In the genomic region with DNA sequence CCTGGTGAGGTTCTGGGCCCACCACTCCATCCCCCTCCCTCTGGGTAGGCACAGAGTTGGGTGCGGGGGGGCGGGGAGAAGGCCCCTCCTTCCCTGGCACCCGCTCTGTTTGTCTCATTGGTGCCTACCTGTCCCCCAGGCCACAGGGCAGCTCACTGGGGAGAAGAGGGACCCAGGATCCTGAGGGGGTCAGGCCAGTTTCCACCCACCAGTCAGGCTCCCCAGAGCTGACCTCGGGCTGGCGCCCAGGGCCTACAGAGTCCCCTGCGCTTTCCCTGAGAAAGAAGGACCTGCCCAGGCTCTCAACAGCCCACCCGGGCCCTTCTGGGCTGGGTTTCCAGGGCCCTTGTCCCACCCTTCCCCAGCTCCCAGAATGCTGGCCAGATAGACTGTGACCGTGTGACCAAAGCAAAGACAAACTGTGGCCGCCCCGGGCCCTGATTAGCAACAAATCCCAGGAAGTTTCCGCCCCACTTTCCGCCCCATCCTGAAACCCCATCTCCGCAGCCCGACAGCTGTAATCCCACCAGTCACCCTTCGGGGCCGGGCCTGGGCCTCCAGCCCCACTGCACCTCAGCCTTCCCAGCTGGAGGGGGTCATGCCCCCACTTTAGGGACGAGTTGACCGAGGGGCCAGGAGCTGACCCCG, we compare ENCODE assay signal across 18 cellular contexts. TPM values are rescaled to one million over a fixed set of nuclear protein-coding genes. Genes with fewer than 3 reads are reported as not detected.
DNase-seq lines count a peak whose midpoint lies in the region; ATAC-seq, FAIRE-seq and TF ChIP-seq lines count a peak whose summit lies in the region.
"Had no signal": no experiment of that assay in that cellular context is flagged by ENCODE, and none has a peak within 500 bp of the region (broad histone marks: within the 10 kb centered on the region; RNA-seq: fewer than 3 reads in every experiment).

No MANE protein-coding gene starts in this region.

- H3K14ac ChIP-seq in H9 (ENCODE audit: insufficient read depth, low read length): no peak overlapping the region; the same call in 1 of the 2 replicates

- no peak for FAIRE-seq in K562 (lab: Jason Lieb, UNC)

- no peak for TF ChIP-seq EP300 in K562 (IDR thresholded peaks at IDR 0.05; ENCODE audit: low read length)
- TF ChIP-seq EP300 in upper lobe of left lung (IDR thresholded peaks at IDR 0.05): no peak

- no peak overlapping the region for H3K4me3 Mint-ChIP-seq in H9

- no peaks in the 10 kb centered on the region for H3K79me1 ChIP-seq in H9 (ENCODE audit: insufficient read depth, low read depth, low read length, poor library complexity, severe bottlenecking)

- H2BK12ac ChIP-seq in H9 (ENCODE audit: insufficient read length, low read depth, low read length): no peak overlapping the region

- H3K4ac ChIP-seq in H9 (ENCODE audit: low read depth, low read length): no peak overlapping the region

- CTCF ChIA-PET in K562 (lab: Yijun Ruan, JAX; ENCODE audit: low intra/inter-chr PET ratio): no interaction called here

- BruUV-seq in K562 (replicated peaks; lab: Mats Ljungman, UMichigan): no TSS peak

- WGBS in H9 (ENCODE audit: extremely low coverage, insufficient read length, low lambda C conversion rate): no CpG with 5 or more reads among the region's 19 CpGs
- 41% methylated on average over 14 of the region's 19 CpGs for WGBS in K562 (ENCODE audit: insufficient coverage, low coverage, missing lambda C conversion rate)
- WGBS in upper lobe of left lung, 2 donors: 81 to 86% methylated on average over 1 to 15 of the region's 19 CpGs

- no peaks in the 10 kb centered on the region for H3K9me3 ChIP-seq in H9 (ENCODE audit: control insufficient read depth, low read depth, low read length)
- H3K9me3 ChIP-seq in K562 (replicated peaks; ENCODE audit: control insufficient read depth, insufficient read depth, low read depth, low read length): no peaks in the 10 kb centered on the region
- no peaks in the 10 kb centered on the region for H3K9me3 ChIP-seq in upper lobe of left lung
- H3K9me3 ChIP-seq: BLaER1 treated with 17β-estradiol and CSF1 and Interleukin-3, amounts not matched to agents 10 nM and 100 nM had no signal

- ATAC-seq in K562 (no peak), upper lobe of left lung (ENCODE audit: low FRiP score in 2 of 2) (no peak), GM21529 (IDR thresholded peaks at IDR 0.05; ENCODE audit: unreplicated experiment) (no peak)

- no peak overlapping the region for H4K5ac ChIP-seq in H9 (ENCODE audit: insufficient read length, low read depth, low read length)

- H4K8ac ChIP-seq in H9 (replicated peaks; ENCODE audit: insufficient read length, low read depth, low read length): no peak overlapping the region

- no peak for TF ChIP-seq CTCF in H9 (conservative IDR thresholded peaks at IDR 0.05)
- no peak for TF ChIP-seq CTCF in K562 (IDR thresholded peaks at IDR 0.05 in 2 of 3, conservative IDR thresholded peaks at IDR 0.05 in 1 of 3; ENCODE audit: insufficient read depth in 2 of 3, low read depth in 1 of 3, low read length in 3 of 3)
- no peak for TF ChIP-seq CTCF in upper lobe of left lung (IDR thresholded peaks at IDR 0.05)

- H4K91ac ChIP-seq in H9 (ENCODE audit: insufficient read length, low read depth, low read length): no peak overlapping the region

- no peak overlapping the region for H3K27ac ChIP-seq in H9 (ENCODE audit: insufficient read length, low read depth, low read length)
- H3K27ac ChIP-seq in K562 (ENCODE audit: extremely low read depth, low read depth, low read length): no peak overlapping the region
- H3K27ac ChIP-seq in upper lobe of left lung: peak overlapping the region; percentile 12 to 79 (median 62)
- H3K27ac ChIP-seq: BLaER1 treated with 17β-estradiol and CSF1 and Interleukin-3, amounts not matched to agents 10 nM and 100 nM; KMS-11; SK-N-MC had no signal

- H3K9ac ChIP-seq in H9 (ENCODE audit: extremely low read depth, insufficient read length, low read length) (no peak overlapping the region), K562 (ENCODE audit: insufficient read depth in 1 of 2, low read depth in 2 of 2, low read length in 2 of 2) (peak overlapping the region in 1 of 2 experiments; percentile 52; a peak in 1 of 4 replicates)
- H3K9ac ChIP-seq: KMS-11 had no signal

- H2AK5ac ChIP-seq in H9 (ENCODE audit: insufficient read length, low read length): no peak overlapping the region

- intact Hi-C loops in K562 (cut with micrococcal nuclease): no loop called here

- no peak overlapping the region for H3K56ac ChIP-seq in H9 (ENCODE audit: insufficient read length, low read depth, low read length)

- no peak for TF ChIP-seq POLR2A in K562 (conservative IDR thresholded peaks at IDR 0.05)
- TF ChIP-seq POLR2A in upper lobe of left lung (IDR thresholded peaks at IDR 0.05): no peak

- H2BK15ac ChIP-seq in H9 (ENCODE audit: low read depth, low read length): 0 out of 2 replicates have a peak overlapping the region, but pooled peaks have one; percentile 76

- no peak overlapping the region for H3T11ph ChIP-seq in H9 (ENCODE audit: low read length)

- no peaks in the 10 kb centered on the region for H3K23me2 ChIP-seq in H9 (ENCODE audit: insufficient read length, low read depth, low read length, poor library complexity, severe bottlenecking)

- peaks cover 8 to 24% of the 10 kb centered on the region in 2 experiments for H3K4me1 Mint-ChIP-seq in H9

- H4K20me1 ChIP-seq in H9 (ENCODE audit: control insufficient read depth, insufficient read depth, insufficient read length): no peaks in the 10 kb centered on the region
- no peaks in the 10 kb centered on the region for H4K20me1 ChIP-seq in K562 (replicated peaks; ENCODE audit: control insufficient read depth, insufficient read depth, low read length)

- H3K4me2 ChIP-seq in H9 (ENCODE audit: insufficient read depth, insufficient read length, low read length): no peak overlapping the region
- no peak overlapping the region for H3K4me2 ChIP-seq in K562 (ENCODE audit: insufficient read depth, low read length)
- H3K4me2 ChIP-seq: KMS-11 had no signal

- H3K79me2 ChIP-seq in H9 (ENCODE audit: insufficient read depth, low read length) (no peaks in the 10 kb centered on the region), K562 (ENCODE audit: control insufficient read depth, insufficient read depth, low read length) (no peaks in the 10 kb centered on the region)

- no peaks in the 10 kb centered on the region for H3K9me3 Mint-ChIP-seq in H9

- H3K27ac Mint-ChIP-seq in H9: no peak overlapping the region

- H2BK120ac ChIP-seq in H9 (ENCODE audit: low read depth, low read length, poor library complexity, severe bottlenecking): no peak overlapping the region

- TF ChIP-seq RAD21 in K562 (CRISPR knock-in tag; conservative IDR thresholded peaks at IDR 0.05 in 1 of 2, IDR thresholded peaks at IDR 0.05 in 1 of 2): no peak

- DNase-seq in H9: no peak
- DNase-seq in K562 (ENCODE audit: extremely low read depth in 1 of 4, low spot score in 3 of 4): no peak
- peak; percentile 42 for DNase-seq in left kidney (ENCODE audit: low read depth, low spot score)
- peak in 1 of 2 donors; percentile 50 for DNase-seq in upper lobe of left lung
- DNase-seq in EL: no peak
- DNase-seq in SHP77 treated with DMSO at 0.1 percent for 48 hours (lab: John Stamatoyannopoulos, UW): no peak
- DNase-seq: GOT3, NCI-H1092 treated with DMSO at 0.1 percent for 48 hours, NCI-H1694, NCI-H2107, NCI-H226, NCI-H526 had no signal

- no peaks in the 10 kb centered on the region for H3K4me1 ChIP-seq in H9 (ENCODE audit: insufficient read depth, low read length)
- H3K4me1 ChIP-seq in K562 (replicated peaks in 1 of 2; ENCODE audit: control insufficient read depth in 2 of 2, insufficient read depth in 2 of 2, low read length in 2 of 2): peaks cover under 1 to 94% of the 10 kb centered on the region in 2 experiments; a peak in 4 of 5 replicates
- H3K4me1 ChIP-seq in upper lobe of left lung: peaks cover 27 to 39% (median 29%) of the 10 kb centered on the region in 4 donors

- H2AFZ ChIP-seq in H9 (ENCODE audit: low read length) (no peak overlapping the region), K562 (ENCODE audit: low read depth, low read length) (0 out of 2 replicates have a peak overlapping the region, but pooled peaks have one; percentile 4)

- H2BK5ac ChIP-seq in H9 (ENCODE audit: insufficient read length, low read length): no peak overlapping the region

- H3K36me3 ChIP-seq in K562 (ENCODE audit: control insufficient read depth, insufficient read depth, low read length) (no peaks in the 10 kb centered on the region), upper lobe of left lung (no peaks in the 10 kb centered on the region)
- H3K36me3 ChIP-seq: BLaER1 treated with 17β-estradiol and CSF1 and Interleukin-3, amounts not matched to agents 10 nM and 100 nM had no signal

- no peak overlapping the region for H3K18ac ChIP-seq in H9 (ENCODE audit: insufficient read length, low read depth, low read length)

- H3K4me3 ChIP-seq in K562 (no peak overlapping the region), upper lobe of left lung (no peak overlapping the region)
- H3K4me3 ChIP-seq: BLaER1 treated with 17β-estradiol and CSF1 and Interleukin-3, amounts not matched to agents 10 nM and 100 nM; SK-N-MC had no signal

- POLR2A ChIA-PET in K562 (lab: Yijun Ruan, JAX): interaction anchor here (0.8 to 1.1 kb wide), 2 partner anchors 19 to 49 kb away, joined by 3 read pairs; no protein-coding TSS in a partner anchor

- in situ Hi-C loops in K562 (cut with MboI): no loop called here

- H3K36me3 Mint-ChIP-seq in H9 (ENCODE audit: insufficient read depth in 1 of 3, low read depth in 3 of 3): no peaks in the 10 kb centered on the region

- H3K27me3 Mint-ChIP-seq in H9 (ENCODE audit: low read depth): no peaks in the 10 kb centered on the region; the same call in 1 of the 2 replicates

- no peaks in the 10 kb centered on the region for H3K9me1 ChIP-seq in K562 (ENCODE audit: control insufficient read depth, insufficient read depth, low read length)

- H2BK20ac ChIP-seq in H9 (ENCODE audit: low read depth, low read length, poor library complexity, severe bottlenecking): no peak overlapping the region

- H3K27me3 ChIP-seq in H9 (ENCODE audit: insufficient read depth, low read length) (no peaks in the 10 kb centered on the region), K562 (ENCODE audit: control insufficient read depth in 2 of 2, insufficient read depth in 2 of 2, low read length in 2 of 2) (no peaks in the 10 kb centered on the region), upper lobe of left lung (no peaks in the 10 kb centered on the region)

- H3K23ac ChIP-seq in H9 (ENCODE audit: insufficient read length, low read depth, low read length): no peak overlapping the region

RNA-seq across cellular contexts. Expression of a gene that starts 33.8 kb away (rescaled TPM):
- total RNA-seq in H9 (2021): 75.7 and 81.2 TPM in 2 replicates
- total RNA-seq in K562 (2011; cell fraction: chromatin; rRNA removed; ENCODE audit: low replicate concordance): 54.4 and 166 TPM in 2 replicates
- total RNA-seq in K562 (2011; cell fraction: nucleolus; rRNA removed): 200 and 208 TPM in 2 replicates
- total RNA-seq in K562 (2011; cell fraction: nucleoplasm; rRNA removed): 76.8 and 80.7 TPM in 2 replicates
- total RNA-seq in K562 (2014; rRNA removed): 39.9 and 43.8 TPM in 2 replicates
- 6.3 and 6.5 TPM in 2 replicates for total RNA-seq in K562 (2014; rRNA removed; fragmentation: Illumina TruSeq; extraction: Trizol)
- total RNA-seq in K562 (2015; rRNA removed; fragmentation: Illumina TruSeq; extraction: Trizol): 12.7 and 14.1 TPM in 2 replicates
- 47.8 and 60.4 TPM in 2 replicates for total RNA-seq in K562 (2021)
- 20.4 and 21.7 TPM in 2 replicates for polyA plus RNA-seq in K562 (2011; rRNA removed)
- 18.7 and 54.2 TPM in 2 replicates for polyA plus RNA-seq in K562 (2011; cell fraction: cytosol; rRNA removed)
- polyA plus RNA-seq in K562 (2011; cell fraction: nucleus; rRNA removed): 176 and 334 TPM in 2 replicates
- 15.0 and 22.4 TPM in 2 replicates for polyA plus RNA-seq in K562 (2012)
- 8.4 and 22.9 TPM in 2 replicates for polyA plus RNA-seq in K562 (2014; fragmentation: Illumina TruSeq; extraction: Trizol)
- 1 to 10 TPM; 1.2 to 1.7 TPM for polyA plus RNA-seq in K562 (2014; fragmentation: Nextera tagmentation; extraction: Ambion mirVana)
- 48.9 and 51.5 TPM in 2 replicates for polyA plus RNA-seq in K562 (2014; rRNA removed)
- polyA minus RNA-seq in K562 (2011; rRNA and poly(A)+ RNA removed): 3.9 and 9.3 TPM in 2 replicates
- polyA minus RNA-seq in K562 (2011; cell fraction: cytosol; rRNA and poly(A)+ RNA removed): 30.2 and 37.6 TPM in 2 replicates
- polyA minus RNA-seq in K562 (2011; cell fraction: nucleus; rRNA and poly(A)+ RNA removed): 59.1 and 74.0 TPM in 2 replicates
- total RNA-seq in upper lobe of left lung: 10 to 100 TPM; 18.5 to 92.2 (median 24.4) TPM
- total RNA-seq: OCI-LY7, RPMI7951 had no signal

RNA-seq across cellular contexts. Expression of a gene that starts 38.0 kb away (rescaled TPM):
- total RNA-seq in H9 (2021): 150 and 156 TPM in 2 replicates
- 114 and 225 TPM in 2 replicates for total RNA-seq in K562 (2011; cell fraction: chromatin; rRNA removed; ENCODE audit: low replicate concordance)
- total RNA-seq in K562 (2011; cell fraction: nucleolus; rRNA removed): 114 and 126 TPM in 2 replicates
- total RNA-seq in K562 (2011; cell fraction: nucleoplasm; rRNA removed): 94.5 and 103 TPM in 2 replicates
- 66.3 and 80.2 TPM in 2 replicates for total RNA-seq in K562 (2014; rRNA removed)
- 47.1 and 49.7 TPM in 2 replicates for total RNA-seq in K562 (2014; rRNA removed; fragmentation: Illumina TruSeq; extraction: Trizol)
- total RNA-seq in K562 (2015; rRNA removed; fragmentation: Illumina TruSeq; extraction: Trizol): 52.1 and 55.6 TPM in 2 replicates
- 112 and 122 TPM in 2 replicates for total RNA-seq in K562 (2021)
- polyA plus RNA-seq in K562 (2011; rRNA removed): 50.3 and 50.8 TPM in 2 replicates
- polyA plus RNA-seq in K562 (2011; cell fraction: cytosol; rRNA removed): 45.2 and 61.0 TPM in 2 replicates
- 150 and 212 TPM in 2 replicates for polyA plus RNA-seq in K562 (2011; cell fraction: nucleus; rRNA removed)
- 93.9 and 100.0 TPM in 2 replicates for polyA plus RNA-seq in K562 (2012)
- 95.2 and 122 TPM in 2 replicates for polyA plus RNA-seq in K562 (2014; fragmentation: Illumina TruSeq; extraction: Trizol)
- 1 to 10 TPM; 1.9 to 2.8 TPM for polyA plus RNA-seq in K562 (2014; fragmentation: Nextera tagmentation; extraction: Ambion mirVana)
- polyA plus RNA-seq in K562 (2014; rRNA removed): 90.1 and 102 TPM in 2 replicates
- 16.5 and 18.3 TPM in 2 replicates for polyA minus RNA-seq in K562 (2011; rRNA and poly(A)+ RNA removed)
- 37.4 and 55.6 TPM in 2 replicates for polyA minus RNA-seq in K562 (2011; cell fraction: cytosol; rRNA and poly(A)+ RNA removed)
- 40.5 and 49.1 TPM in 2 replicates for polyA minus RNA-seq in K562 (2011; cell fraction: nucleus; rRNA and poly(A)+ RNA removed)
- total RNA-seq in upper lobe of left lung: 10 to 100 TPM in 5 of 6 donors, 1 to 10 TPM in 1; 8.9 to 47.4 (median 21.9) TPM

RNA-seq across cellular contexts. Expression of a gene that starts 38.2 kb away (rescaled TPM):
- total RNA-seq in H9 (2021): 27.3 and 30.4 TPM in 2 replicates
- 25.4 and 79.9 TPM in 2 replicates for total RNA-seq in K562 (2011; cell fraction: chromatin; rRNA removed; ENCODE audit: low replicate concordance)
- total RNA-seq in K562 (2011; cell fraction: nucleolus; rRNA removed): 85.2 and 91.1 TPM in 2 replicates
- total RNA-seq in K562 (2011; cell fraction: nucleoplasm; rRNA removed): 51.7 and 55.1 TPM in 2 replicates
- 34.3 and 44.0 TPM in 2 replicates for total RNA-seq in K562 (2014; rRNA removed)
- total RNA-seq in K562 (2014; rRNA removed; fragmentation: Illumina TruSeq; extraction: Trizol): 5.8 and 7.8 TPM in 2 replicates
- total RNA-seq in K562 (2015; rRNA removed; fragmentation: Illumina TruSeq; extraction: Trizol): 18.4 and 20.4 TPM in 2 replicates
- total RNA-seq in K562 (2021): 40.0 and 40.3 TPM in 2 replicates
- 17.9 and 28.9 TPM in 2 replicates for polyA plus RNA-seq in K562 (2011; rRNA removed)
- polyA plus RNA-seq in K562 (2011; cell fraction: cytosol; rRNA removed): 37.3 and 93.7 TPM in 2 replicates
- 100 and 135 TPM in 2 replicates for polyA plus RNA-seq in K562 (2011; cell fraction: nucleus; rRNA removed)
- polyA plus RNA-seq in K562 (2012): 23.2 and 37.4 TPM in 2 replicates
- polyA plus RNA-seq in K562 (2014; fragmentation: Illumina TruSeq; extraction: Trizol): 18.8 and 24.3 TPM in 2 replicates
- polyA plus RNA-seq in K562 (2014; fragmentation: Nextera tagmentation; extraction: Ambion mirVana): under 1 TPM; 0.34 to 0.53 TPM
- polyA plus RNA-seq in K562 (2014; rRNA removed): 42.9 and 47.2 TPM in 2 replicates
- 5.4 and 10.2 TPM in 2 replicates for polyA minus RNA-seq in K562 (2011; rRNA and poly(A)+ RNA removed)
- polyA minus RNA-seq in K562 (2011; cell fraction: cytosol; rRNA and poly(A)+ RNA removed): 23.7 and 31.6 TPM in 2 replicates
- 19.1 and 20.1 TPM in 2 replicates for polyA minus RNA-seq in K562 (2011; cell fraction: nucleus; rRNA and poly(A)+ RNA removed)
- total RNA-seq in upper lobe of left lung: 10 to 100 TPM; 38.9 to 99.1 (median 49.6) TPM

RNA-seq across cellular contexts. Expression of a gene that starts 47.2 kb away (rescaled TPM):
- 62.7 and 67.0 TPM in 2 replicates for total RNA-seq in H9 (2021)
- total RNA-seq in K562 (2011; cell fraction: chromatin; rRNA removed; ENCODE audit: low replicate concordance): 30.7 and 52.5 TPM in 2 replicates
- 27.1 and 28.9 TPM in 2 replicates for total RNA-seq in K562 (2011; cell fraction: nucleolus; rRNA removed)
- total RNA-seq in K562 (2011; cell fraction: nucleoplasm; rRNA removed): 42.8 and 65.1 TPM in 2 replicates
- 185 and 221 TPM in 2 replicates for total RNA-seq in K562 (2014; rRNA removed)
- 161 and 175 TPM in 2 replicates for total RNA-seq in K562 (2014; rRNA removed; fragmentation: Illumina TruSeq; extraction: Trizol)
- total RNA-seq in K562 (2015; rRNA removed; fragmentation: Illumina TruSeq; extraction: Trizol): 148 and 164 TPM in 2 replicates
- total RNA-seq in K562 (2021): 123 and 128 TPM in 2 replicates
- 121 and 191 TPM in 2 replicates for polyA plus RNA-seq in K562 (2011; rRNA removed)
- 86.2 and 92.0 TPM in 2 replicates for polyA plus RNA-seq in K562 (2011; cell fraction: cytosol; rRNA removed)
- polyA plus RNA-seq in K562 (2011; cell fraction: nucleus; rRNA removed): 39.9 and 51.3 TPM in 2 replicates
- 91.7 and 104 TPM in 2 replicates for polyA plus RNA-seq in K562 (2012)
- 171 and 214 TPM in 2 replicates for polyA plus RNA-seq in K562 (2014; fragmentation: Illumina TruSeq; extraction: Trizol)
- polyA plus RNA-seq in K562 (2014; fragmentation: Nextera tagmentation; extraction: Ambion mirVana): 10 to 100 TPM; 49.4 to 81.8 TPM
- 157 and 162 TPM in 2 replicates for polyA plus RNA-seq in K562 (2014; rRNA removed)
- polyA minus RNA-seq in K562 (2011; rRNA and poly(A)+ RNA removed): 103 and 121 TPM in 2 replicates
- polyA minus RNA-seq in K562 (2011; cell fraction: cytosol; rRNA and poly(A)+ RNA removed): 51.2 and 63.8 TPM in 2 replicates
- 14.9 and 23.8 TPM in 2 replicates for polyA minus RNA-seq in K562 (2011; cell fraction: nucleus; rRNA and poly(A)+ RNA removed)
- total RNA-seq in upper lobe of left lung: 10 to 100 TPM; 33.0 to 51.1 (median 38.0) TPM

Comparison
In these comparisons a context has a peak if more than half of its experiments do, and no peak if none do; other contexts are left out.
1. H3K27ac ChIP-seq: peak in upper lobe of left lung (4 of 4); none in H9 (single experiment) and K562 (single experiment).